In the genomic region with DNA sequence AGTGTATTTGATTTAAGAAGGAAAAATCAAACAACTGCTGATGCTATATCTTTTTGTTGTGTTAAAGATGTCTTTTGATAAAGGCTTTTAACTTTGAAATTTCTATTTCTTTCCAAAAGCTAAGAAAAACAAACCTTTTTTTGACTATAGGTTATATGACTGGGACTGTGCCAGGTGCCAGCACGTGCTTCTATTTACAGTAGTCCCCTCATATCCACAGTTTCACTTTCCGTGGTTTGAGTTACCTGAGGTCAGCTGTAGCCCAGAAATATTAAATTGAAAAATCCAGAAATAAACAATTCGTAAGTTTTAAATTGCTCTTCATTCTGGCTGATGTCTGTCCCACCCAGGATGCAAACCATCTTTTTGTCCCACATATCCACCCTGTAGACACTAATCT, we compare ENCODE assay signal across 26 cellular contexts.
"Had no signal": no experiment of that assay in that cellular context is flagged by ENCODE, and none has a peak within 500 bp of the region (broad histone marks: within the 10 kb centered on the region; RNA-seq: fewer than 3 reads in every experiment).

No MANE protein-coding gene starts in this region.

- H3K9me3 ChIP-seq: ascending aorta had no signal

- H3K4me2 ChIP-seq: PC-9 had no signal

- ATAC-seq: activated CD4-positive, alpha-beta T cell treated with anti-CD3 and anti-CD28 coated beads for 36 hours; activated CD4-positive, CD25-positive, alpha-beta regulatory T cell treated with anti-CD3 and anti-CD28 coated beads, Interleukin-2, amount 50 U/mL, for 24 hours; activated CD8-positive, alpha-beta T cell treated with anti-CD3 and anti-CD28 coated beads, Interleukin-2, amount 10 ng/mL, durations not matched to agents 7 days and 5 days; WTC11 had no signal

- H3K27ac ChIP-seq: ascending aorta, cardiac muscle cell, PC-9 had no signal

- H3K4me3 ChIP-seq: ascending aorta, cardiac muscle cell, PC-9 had no signal

- H3K4me1 ChIP-seq: ascending aorta had no signal

- DNase-seq: activated CD4-positive, alpha-beta T cell treated with anti-CD3 and anti-CD28 coated beads for 36 hours; activated CD4-positive, alpha-beta T cell treated with anti-CD3 and anti-CD28 coated beads, Interleukin-2, amount 10 ng/mL, durations not matched to agents 7 days and 5 days; activated CD4-positive, alpha-beta T cell treated with anti-CD3 and anti-CD28 coated beads, Interleukin-2, amount 50 U/mL, for 48 hours; activated CD8-positive, alpha-beta T cell treated with anti-CD3 and anti-CD28 coated beads, Interleukin-2, amount 10 ng/mL, durations not matched to agents 7 days and 5 days; activated gamma-delta T cell; activated naive CD4-positive, alpha-beta T cell treated with Interleukin-2 at 50 U/mL for 16 hours; activated naive CD8-positive, alpha-beta T cell treated with anti-CD3 and anti-CD28 coated beads, Interleukin-2, amount 10 ng/mL, durations not matched to agents 7 days and 5 days; activated T-cell treated with anti-CD3 and anti-CD28 coated beads, Interleukin-2, amount 50 U/mL, for 24 hours; amygdala; NCI-H1048; NCI-H1105 treated with DMSO at 0.1 percent for 48 hours; NCI-H1436; NCI-H1694; NCI-H1930; NCI-H226; NCI-H446 treated with DMSO at 0.1 percent for 48 hours; NCI-H524; NCI-H69; NCI-H82; PC-9; Right ventricle myocardium superior; SW 1271 had no signal

- H3K27me3 ChIP-seq: ascending aorta, cardiac muscle cell had no signal

- H2AFZ ChIP-seq: PC-9 had no signal

- H3K36me3 ChIP-seq: ascending aorta, cardiac muscle cell had no signal
